13 cellular contexts compared by ENCODE assay signal in genomic region chr2:189601043-189601442, GRCh38. TPM values are rescaled to one million over a fixed set of nuclear protein-coding genes. Genes with fewer than 3 reads are reported as not detected.
A peak's percentile ranks its signal among the peaks of the same experiment; 100 is the strongest.
DNase-seq lines count a peak whose midpoint lies in the region; ATAC-seq and TF ChIP-seq lines count a peak whose summit lies in the region.
"Had no signal": no experiment of that assay in that cellular context is flagged by ENCODE, and none has a peak within 500 bp of the region (broad histone marks: within the 10 kb centered on the region; RNA-seq: fewer than 3 reads in every experiment).

No MANE protein-coding gene starts in this region.

- H3K27me3 Mint-ChIP-seq in T-helper 17 cell (no peaks in the 10 kb centered on the region), endodermal cell (ENCODE audit: insufficient read depth) (no peaks in the 10 kb centered on the region)
- H3K27me3 Mint-ChIP-seq: activated CD4-positive, alpha-beta memory T cell treated with anti-CD3 and anti-CD28 coated beads, Interleukin-2, amount 10 ng/mL, durations not matched to agents 7 days and 5 days had no signal

- peaks cover 3% of the 10 kb centered on the region for H3K9me3 Mint-ChIP-seq in endodermal cell

- H3K9me3 ChIP-seq in A673 (ENCODE audit: low read depth, low read length, poor library complexity, severe bottlenecking) (no peaks in the 10 kb centered on the region), T-helper 17 cell (ENCODE audit: control insufficient read depth, low read length, poor library complexity, severe bottlenecking) (no peaks in the 10 kb centered on the region), endodermal cell (ENCODE audit: control insufficient read depth, low read length) (no peaks in the 10 kb centered on the region)

- no peak overlapping the region for H3K27ac ChIP-seq in A673 (ENCODE audit: low read depth, low read length, poor library complexity, severe bottlenecking)
- H3K27ac ChIP-seq in foreskin keratinocyte, result no peak overlapping the region
- H3K27ac ChIP-seq in endodermal cell (ENCODE audit: low read depth, low read length), result no peak overlapping the region

- H3K4me1 Mint-ChIP-seq in T-helper 17 cell (peaks cover 7% of the 10 kb centered on the region), endodermal cell (peaks cover 10% of the 10 kb centered on the region)

- POLR2A ChIA-PET in A673 (lab: Charles Lee; ENCODE audit: low non-redundant PET), result no interaction called here

- no peaks in the 10 kb centered on the region for H3K36me3 ChIP-seq in A673 (ENCODE audit: insufficient read depth, low read length, poor library complexity, severe bottlenecking)
- H3K36me3 ChIP-seq in endodermal cell (ENCODE audit: control insufficient read depth, insufficient read depth, low read length), result no peaks in the 10 kb centered on the region

- H3K36me3 Mint-ChIP-seq in T-helper 17 cell (ENCODE audit: low read depth), result no peaks in the 10 kb centered on the region
- H3K36me3 Mint-ChIP-seq in endodermal cell (ENCODE audit: low read depth), result no peaks in the 10 kb centered on the region

- no peak overlapping the region for H3K4me3 Mint-ChIP-seq in T-helper 17 cell
- no peak overlapping the region for H3K4me3 Mint-ChIP-seq in endodermal cell
- H3K4me3 Mint-ChIP-seq: activated CD4-positive, alpha-beta memory T cell treated with anti-CD3 and anti-CD28 coated beads, Interleukin-2, amount 10 ng/mL, durations not matched to agents 7 days and 5 days had no signal

- H3K27me3 ChIP-seq in A673 (replicated peaks; ENCODE audit: insufficient read depth, low read depth, low read length, poor library complexity) (no peaks in the 10 kb centered on the region), foreskin keratinocyte (no peaks in the 10 kb centered on the region), endodermal cell (ENCODE audit: control insufficient read depth, insufficient read depth, low read length, poor library complexity, severe bottlenecking) (no peaks in the 10 kb centered on the region)

- H3K4me1 ChIP-seq in A673 (ENCODE audit: insufficient read depth, low read length, poor library complexity, severe bottlenecking), result no peaks in the 10 kb centered on the region
- H3K4me1 ChIP-seq in foreskin keratinocyte, result no peaks in the 10 kb centered on the region
- no peaks in the 10 kb centered on the region for H3K4me1 ChIP-seq in endodermal cell (ENCODE audit: control insufficient read depth, insufficient read depth, low read length)

- TF ChIP-seq CTCF in A673 (conservative IDR thresholded peaks at IDR 0.05; ENCODE audit: low read depth, low read length) (no peak), foreskin keratinocyte (conservative IDR thresholded peaks at IDR 0.05) (no peak), endodermal cell (conservative IDR thresholded peaks at IDR 0.05) (no peak)

- H3K4me3 ChIP-seq in A673 (ENCODE audit: low read depth, low read length, poor library complexity, severe bottlenecking) (no peak overlapping the region), endodermal cell (ENCODE audit: low read length) (no peak overlapping the region)

- CTCF ChIA-PET in A673 (lab: Charles Lee), result no interaction called here

- no peak overlapping the region for H3K27ac Mint-ChIP-seq in T-helper 17 cell
- H3K27ac Mint-ChIP-seq in endodermal cell, result no peak overlapping the region
- H3K27ac Mint-ChIP-seq: activated CD4-positive, alpha-beta memory T cell treated with anti-CD3 and anti-CD28 coated beads, Interleukin-2, amount 10 ng/mL, durations not matched to agents 7 days and 5 days had no signal

- intact Hi-C loops in A673 (cut with micrococcal nuclease; ENCODE audit: unreplicated experiment), result no loop called here

- no peak overlapping the region for H3K9ac ChIP-seq in endodermal cell (ENCODE audit: extremely low read depth, low read length, poor library complexity, severe bottlenecking)

- BruUV-seq in A673 (replicated peaks; lab: Mats Ljungman, UMichigan), result no TSS peak

- ATAC-seq in T-helper 17 cell (peak; percentile 65), foreskin keratinocyte (peak; percentile 94), HG03039 (IDR thresholded peaks at IDR 0.05; ENCODE audit: unreplicated experiment) (no peak)

- DNase-seq in A673 (ENCODE audit: low spot score) (peak; percentile 52), H4 (ENCODE audit: low spot score) (peak; percentile 54), T-helper 17 cell (no peak), foreskin keratinocyte (peak in 1 of 2 donors; percentile 49), endodermal cell (no peak), T-helper 9 cell (no peak), nucleus accumbens (lab: John Stamatoyannopoulos, UW) (no peak)
- DNase-seq: activated CD4-positive, alpha-beta memory T cell treated with anti-CD3 and anti-CD28 coated beads, Interleukin-2, amount 10 ng/mL, durations not matched to agents 7 days and 5 days; activated gamma-delta T cell; glutamatergic neuron; NCI-H524; T1000 had no signal

- 71 to 92% methylated on average over 3 of the region's 3 CpGs for WGBS in endodermal cell (ENCODE audit: insufficient coverage in 1 of 2, insufficient read length in 1 of 2), 2 experiments

RNA-seq across cellular contexts. Expression of gene SLC40A1, which starts 20.5 kb away (rescaled TPM):
- total RNA-seq in A673 (2021) (1.5 and 1.9 TPM in 2 replicates), T-helper 17 cell (10 to 100 TPM; 30.9 to 92.7 TPM), foreskin keratinocyte (0.04 and 0.07 TPM in 2 replicates), endodermal cell (10 to 100 TPM; 74.1 to 96.8 TPM)
- 2.2 and 3.8 TPM in 2 replicates for total RNA-seq in H4 (2014; rRNA removed; shearing (Covaris generic))
- 0.02 TPM in 2 replicates for polyA plus RNA-seq in foreskin keratinocyte
- polyA plus RNA-seq in endodermal cell (2013, experiment 1 of 2), result 12.3 TPM
- polyA plus RNA-seq in endodermal cell (2013, experiment 2 of 2), result 14.1 TPM

Comparison
In these comparisons a context has a peak if more than half of its experiments do, and no peak if none do; other contexts are left out.
1. DNase-seq: peak in A673 (single experiment) and H4 (single experiment); none in T-helper 17 cell (0 of 3), endodermal cell (single experiment), T-helper 9 cell (single experiment) and nucleus accumbens (0 of 56).